Comparison of ENCODE assay signal across 8 cellular contexts in the genomic region with DNA sequence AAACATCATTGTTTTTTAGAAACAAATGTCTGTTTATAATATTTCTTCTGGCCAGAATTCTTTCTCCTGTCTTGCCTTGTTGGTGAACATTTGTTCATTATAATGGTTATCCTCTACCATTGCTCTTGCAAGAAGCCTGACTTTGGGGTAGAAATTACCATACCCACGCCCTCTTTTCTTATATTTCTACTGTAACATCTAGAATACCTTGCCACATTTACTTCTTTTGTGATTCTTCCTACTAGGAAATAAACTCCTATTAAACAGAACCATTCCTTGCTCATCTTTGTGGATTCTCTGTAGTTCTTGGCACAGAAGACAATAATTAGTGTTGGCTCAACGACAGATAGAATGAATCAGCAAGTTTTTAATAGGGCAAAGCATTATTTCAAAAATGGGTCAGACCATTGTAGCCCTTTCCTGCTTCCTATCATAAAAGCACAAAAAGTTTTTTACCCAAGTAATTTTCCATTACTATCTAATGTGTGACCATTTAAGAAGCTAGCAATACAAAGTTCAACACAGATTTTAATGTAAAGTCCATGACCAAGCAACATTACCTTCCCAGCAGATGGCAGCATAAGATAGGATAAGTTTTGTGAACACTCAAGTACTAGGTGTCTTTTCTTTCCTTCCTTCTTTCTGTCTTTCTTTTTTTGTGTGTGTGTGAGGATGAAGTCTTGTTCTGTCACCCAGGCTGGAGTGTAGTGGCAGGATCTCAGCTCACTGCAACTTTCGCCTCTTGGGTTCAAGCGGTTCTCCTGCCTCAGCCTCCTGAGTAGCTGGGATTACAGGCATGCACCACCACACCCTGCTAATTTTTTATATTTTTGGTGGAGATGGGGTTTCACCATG.
DNase-seq lines count a peak whose midpoint lies in the region; ATAC-seq and TF ChIP-seq lines count a peak whose summit lies in the region.

No MANE protein-coding gene starts in this region.

- H3K4me1 Mint-ChIP-seq in CD4-positive, alpha-beta memory T cell = no peaks in the 10 kb centered on the region

- no peak overlapping the region for H3K4me3 ChIP-seq in cardiac fibroblast (replicated peaks in 1 of 2; ENCODE audit: low read depth in 2 of 2, low read length in 2 of 2)
- H3K4me3 ChIP-seq in vagina = no peak overlapping the region
- H3K4me3 ChIP-seq in CD4-positive, alpha-beta memory T cell (ENCODE audit: low read length in 2 of 2) = no peak overlapping the region

- DNase-seq in COLO668 (lab: John Stamatoyannopoulos, UW; ENCODE audit: unreplicated experiment) (peak; percentile 15), HT-29 (ENCODE audit: low spot score) (peak; percentile 88), NCI-H82 (lab: John Stamatoyannopoulos, UW) (peak; percentile 86), cardiac fibroblast (ENCODE audit: low read depth in 2 of 2) (peak; percentile 93), left lobe of liver (ENCODE audit: low spot score) (no peak), vagina (ENCODE audit: extremely low spot score in 2 of 2) (no peak)
- DNase-seq in CD4-positive, alpha-beta memory T cell = no peak

- intact Hi-C loops in vagina (cut with DNase I) = loop anchor here (5.0 kb wide), 1 partner anchor 458 kb away; no protein-coding TSS in a partner anchor
- intact Hi-C loops in CD4-positive, alpha-beta memory T cell (cut with micrococcal nuclease) = loop anchor here (5.0 kb wide), 1 partner anchor 1228 kb away; no protein-coding TSS in a partner anchor

- no peaks in the 10 kb centered on the region for H3K36me3 Mint-ChIP-seq in CD4-positive, alpha-beta memory T cell

- ATAC-seq in GM19328 (IDR thresholded peaks at IDR 0.05; ENCODE audit: unreplicated experiment) (peak; percentile 66), left lobe of liver (peak; percentile 98)

- POLR2A ChIA-PET in CD4-positive, alpha-beta memory T cell (lab: Charles Lee; ENCODE audit: partially characterized antibody) = no interaction called here

- H3K4me3 Mint-ChIP-seq in CD4-positive, alpha-beta memory T cell = no peak overlapping the region

- H3K4me1 ChIP-seq in vagina = peaks cover 17% of the 10 kb centered on the region
- H3K4me1 ChIP-seq in CD4-positive, alpha-beta memory T cell (ENCODE audit: insufficient read depth, low read length) = no peaks in the 10 kb centered on the region

- H3K27me3 ChIP-seq in vagina = no peaks in the 10 kb centered on the region
- H3K27me3 ChIP-seq in CD4-positive, alpha-beta memory T cell (ENCODE audit: insufficient read depth, low read length) = no peaks in the 10 kb centered on the region

- TF ChIP-seq CTCF in cardiac fibroblast (IDR thresholded peaks at IDR 0.05; ENCODE audit: low read depth, low read length) (peak; percentile 48), vagina (IDR thresholded peaks at IDR 0.05) (peak; percentile 9 to 77 (median 65))

- peak overlapping the region; percentile 72 for H3K27ac ChIP-seq in vagina
- no peak overlapping the region for H3K27ac ChIP-seq in CD4-positive, alpha-beta memory T cell (ENCODE audit: low read depth, low read length)

- no peaks in the 10 kb centered on the region for H3K36me3 ChIP-seq in vagina
- no peaks in the 10 kb centered on the region for H3K36me3 ChIP-seq in CD4-positive, alpha-beta memory T cell (ENCODE audit: insufficient read depth, low read length)

- CTCF ChIA-PET in CD4-positive, alpha-beta memory T cell (lab: Charles Lee; ENCODE audit: partially characterized antibody) = no interaction called here

- no peak overlapping the region for H3K27ac Mint-ChIP-seq in CD4-positive, alpha-beta memory T cell

- no peaks in the 10 kb centered on the region for H3K27me3 Mint-ChIP-seq in CD4-positive, alpha-beta memory T cell

- no peaks in the 10 kb centered on the region for H3K9me3 ChIP-seq in vagina
- no peaks in the 10 kb centered on the region for H3K9me3 ChIP-seq in CD4-positive, alpha-beta memory T cell (ENCODE audit: control insufficient read depth in 1 of 2, low read length in 2 of 2)

- TF ChIP-seq POLR2A in vagina (IDR thresholded peaks at IDR 0.05) = no peak

- peaks cover 0 to 4% (median 0%) of the 10 kb centered on the region in 8 donors for H3K9me3 Mint-ChIP-seq in CD4-positive, alpha-beta memory T cell

Comparison
In these comparisons a context has a peak if more than half of its experiments do, and no peak if none do; other contexts are left out.
1. DNase-seq: peak in COLO668 (single experiment), HT-29 (single experiment), NCI-H82 (single experiment) and cardiac fibroblast (2 of 2); none in left lobe of liver (single experiment), vagina (0 of 2) and CD4-positive, alpha-beta memory T cell (0 of 5).